8 cellular contexts compared by ENCODE assay signal in the genomic region with DNA sequence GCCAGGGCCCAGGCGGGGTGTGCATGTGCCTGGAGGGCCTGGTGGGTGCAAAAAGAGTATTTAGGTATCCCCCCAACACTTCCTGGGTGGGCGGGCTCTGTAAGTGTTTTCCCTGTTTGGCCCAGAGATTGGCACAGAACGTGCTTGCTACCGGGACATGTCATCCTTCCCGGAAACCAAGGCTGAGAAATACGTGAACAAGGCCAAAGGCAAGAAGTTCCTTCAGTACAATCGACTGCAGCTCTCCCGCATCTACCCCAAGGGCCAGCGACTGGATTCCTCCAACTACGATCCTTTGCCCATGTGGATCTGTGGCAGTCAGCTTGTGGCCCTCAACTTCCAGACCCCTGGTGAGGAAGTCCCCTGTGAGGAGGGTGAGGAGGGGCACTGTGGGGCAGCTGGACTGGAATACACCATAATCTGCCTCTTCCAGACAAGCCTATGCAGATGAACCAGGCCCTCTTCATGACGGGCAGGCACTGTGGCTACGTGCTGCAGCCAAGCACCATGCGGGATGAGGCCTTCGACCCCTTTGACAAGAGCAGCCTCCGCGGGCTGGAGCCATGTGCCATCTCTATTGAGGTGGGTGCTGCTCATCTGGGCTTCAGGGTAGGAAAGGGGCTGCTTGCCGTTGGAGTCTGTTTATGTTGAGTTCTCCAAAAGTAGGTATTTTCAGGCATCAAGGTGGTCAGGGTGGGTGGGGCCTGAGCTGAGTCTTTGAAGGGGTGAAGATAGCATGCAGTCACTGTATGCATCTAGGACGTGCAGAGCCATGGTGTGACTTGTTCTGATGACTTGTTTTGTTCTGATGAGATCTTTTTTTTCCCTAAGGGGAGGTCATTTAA. TPM values are rescaled to one million over a fixed set of nuclear protein-coding genes. Genes with fewer than 3 reads are reported as not detected.
DNase-seq lines count a peak whose midpoint lies in the region; ATAC-seq lines count a peak whose summit lies in the region.

No MANE protein-coding gene starts in this region.

- H3K27ac Mint-ChIP-seq in activated naive CD8-positive, alpha-beta T cell treated with anti-CD3 and anti-CD28 coated beads, Interleukin-2, amount 10 ng/mL, durations not matched to agents 7 days and 5 days: peak overlapping the region; percentile 59
- no peak overlapping the region for H3K27ac Mint-ChIP-seq in stimulated activated naive B cell treated with anti-CD40 and anti-IgM and Interleukin-4, amounts not matched to agents 10 μg/mL and 1 μg/mL and 100 μg/mL, for 72 hours

- peak; percentile 26 for DNase-seq in activated naive CD8-positive, alpha-beta T cell treated with anti-CD3 and anti-CD28 coated beads, Interleukin-2, amount 10 ng/mL, durations not matched to agents 7 days and 5 days
- DNase-seq in islet precursor cell (peak; percentile 53), T1000 (lab: John Stamatoyannopoulos, UW) (no peak), middle frontal gyrus (ENCODE audit: extremely low spot score, low spot score) (no peak), NCI-H774 (lab: John Stamatoyannopoulos, UW) (no peak)
- DNase-seq in stimulated activated naive B cell treated with anti-CD40 and anti-IgM and Interleukin-4, amounts not matched to agents 10 μg/mL and 1 μg/mL and 100 μg/mL, for 72 hours: no peak

- peaks cover 37% of the 10 kb centered on the region for H3K36me3 Mint-ChIP-seq in activated naive CD8-positive, alpha-beta T cell treated with anti-CD3 and anti-CD28 coated beads, Interleukin-2, amount 10 ng/mL, durations not matched to agents 7 days and 5 days
- H3K36me3 Mint-ChIP-seq in stimulated activated naive B cell treated with anti-CD40 and anti-IgM and Interleukin-4, amounts not matched to agents 10 μg/mL and 1 μg/mL and 100 μg/mL, for 72 hours: peaks cover 57 to 77% of the 10 kb centered on the region in 2 donors

- POLR2A ChIA-PET in activated naive CD8-positive, alpha-beta T cell treated with anti-CD3 and anti-CD28 coated beads, Interleukin-2, amount 10 ng/mL, durations not matched to agents 7 days and 5 days (lab: Charles Lee): interaction anchor here (0.5 to 2.0 kb wide), 11 partner anchors 9 to 167 kb away, joined by 3 to 11 read pairs (median 5); partner anchors contain the start of gene PLCG1

- peaks cover 38% of the 10 kb centered on the region for H3K4me1 Mint-ChIP-seq in activated naive CD8-positive, alpha-beta T cell treated with anti-CD3 and anti-CD28 coated beads, Interleukin-2, amount 10 ng/mL, durations not matched to agents 7 days and 5 days
- peaks cover 6 to 12% of the 10 kb centered on the region in 2 donors for H3K4me1 Mint-ChIP-seq in stimulated activated naive B cell treated with anti-CD40 and anti-IgM and Interleukin-4, amounts not matched to agents 10 μg/mL and 1 μg/mL and 100 μg/mL, for 72 hours

- no peaks in the 10 kb centered on the region for H3K9me3 Mint-ChIP-seq in activated naive CD8-positive, alpha-beta T cell treated with anti-CD3 and anti-CD28 coated beads, Interleukin-2, amount 10 ng/mL, durations not matched to agents 7 days and 5 days
- H3K9me3 Mint-ChIP-seq in stimulated activated naive B cell treated with anti-CD40 and anti-IgM and Interleukin-4, amounts not matched to agents 10 μg/mL and 1 μg/mL and 100 μg/mL, for 72 hours: no peaks in the 10 kb centered on the region

- ATAC-seq in HG02938 (IDR thresholded peaks at IDR 0.05; ENCODE audit: unreplicated experiment) (peak; percentile 22), HG02610 (IDR thresholded peaks at IDR 0.05; ENCODE audit: unreplicated experiment) (no peak)
- peak; percentile 15 for ATAC-seq in activated naive CD8-positive, alpha-beta T cell treated with anti-CD3 and anti-CD28 coated beads, Interleukin-2, amount 10 ng/mL, durations not matched to agents 7 days and 5 days (ENCODE audit: low read depth)
- ATAC-seq in stimulated activated naive B cell treated with anti-CD40 and anti-IgM and Interleukin-4, amounts not matched to agents 10 μg/mL and 1 μg/mL and 100 μg/mL, for 72 hours (replicated peaks): peak; percentile 6 to 7

- H3K27me3 Mint-ChIP-seq in activated naive CD8-positive, alpha-beta T cell treated with anti-CD3 and anti-CD28 coated beads, Interleukin-2, amount 10 ng/mL, durations not matched to agents 7 days and 5 days: no peaks in the 10 kb centered on the region
- H3K27me3 Mint-ChIP-seq in stimulated activated naive B cell treated with anti-CD40 and anti-IgM and Interleukin-4, amounts not matched to agents 10 μg/mL and 1 μg/mL and 100 μg/mL, for 72 hours: peaks cover 0 to 10% of the 10 kb centered on the region in 2 donors

- no peak overlapping the region for H3K4me3 Mint-ChIP-seq in activated naive CD8-positive, alpha-beta T cell treated with anti-CD3 and anti-CD28 coated beads, Interleukin-2, amount 10 ng/mL, durations not matched to agents 7 days and 5 days
- H3K4me3 Mint-ChIP-seq in stimulated activated naive B cell treated with anti-CD40 and anti-IgM and Interleukin-4, amounts not matched to agents 10 μg/mL and 1 μg/mL and 100 μg/mL, for 72 hours: no peak overlapping the region

RNA-seq across cellular contexts. Expression of gene PLCG1, which starts 35.2 kb away (rescaled TPM):
- total RNA-seq in activated naive CD8-positive, alpha-beta T cell treated with anti-CD3 and anti-CD28 coated beads, Interleukin-2, amount 10 ng/mL, durations not matched to agents 7 days and 5 days: 100 to 1,000 TPM; 419 to 425 TPM

Comparison
In these comparisons a context has a peak if more than half of its experiments do, and no peak if none do; other contexts are left out.
1. DNase-seq: peak in activated naive CD8-positive, alpha-beta T cell treated with anti-CD3 and anti-CD28 coated beads, Interleukin-2, amount 10 ng/mL, durations not matched to agents 7 days and 5 days (single experiment) and islet precursor cell (single experiment); none in stimulated activated naive B cell treated with anti-CD40 and anti-IgM and Interleukin-4, amounts not matched to agents 10 μg/mL and 1 μg/mL and 100 μg/mL, for 72 hours (single experiment), T1000 (single experiment), middle frontal gyrus (single experiment) and NCI-H774 (single experiment).